Comparison of ENCODE assay signal across 7 cellular contexts in the genomic region with DNA sequence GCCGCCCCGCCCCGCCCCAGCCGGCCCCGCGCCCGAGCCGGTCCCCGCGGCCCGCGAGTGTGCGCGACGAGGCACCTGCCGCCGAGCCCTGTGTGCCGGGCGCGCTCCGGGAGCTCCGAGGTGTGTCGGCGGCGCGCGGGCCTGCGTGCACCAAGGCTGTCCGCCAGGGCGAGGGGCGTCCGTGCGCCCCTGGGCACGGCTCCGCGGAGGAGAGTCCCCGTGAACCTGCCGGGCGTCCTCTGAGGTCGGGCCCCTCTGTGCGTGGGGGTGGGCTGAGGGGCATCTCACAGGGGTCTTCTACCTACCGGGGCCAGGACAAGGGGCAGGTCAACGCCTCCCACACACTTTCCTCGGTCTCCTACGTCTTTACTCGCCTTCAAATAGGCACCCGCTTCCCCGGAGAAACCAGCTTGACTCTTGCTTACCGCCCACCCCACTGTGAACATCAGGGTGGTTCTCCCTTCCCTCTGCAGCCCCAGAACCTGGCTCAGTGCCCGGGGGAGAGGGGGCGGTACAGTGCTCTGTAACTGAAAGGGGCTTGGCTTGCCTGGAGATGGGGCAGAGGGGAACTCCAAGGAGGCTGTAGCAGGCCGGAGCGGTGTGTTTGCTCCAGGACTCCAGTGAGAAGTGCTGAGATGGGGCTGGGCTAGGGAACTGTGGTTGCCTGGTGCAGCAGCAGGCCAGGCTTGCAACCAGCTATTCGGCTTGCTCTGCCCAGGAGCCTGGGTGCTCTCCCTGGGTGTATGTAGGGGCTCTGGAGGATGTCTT. TPM values are rescaled to one million over a fixed set of nuclear protein-coding genes. Genes with fewer than 3 reads are reported as not detected.
DNase-seq lines count a peak whose midpoint lies in the region; ATAC-seq and TF ChIP-seq lines count a peak whose summit lies in the region.

TSS of gene SAMD10 (minus strand) at position 94 of the 768 bp plus-strand sequence. CDS start 175 bp downstream, outside the sequence.

- no peak for TF ChIP-seq CTCF in GM13977 (IDR thresholded peaks at IDR 0.05; ENCODE audit: extremely low read depth, insufficient read depth, missing control alignments)
- no peak; the same call in 1 of the 2 replicates for TF ChIP-seq CTCF in OCI-LY3 (IDR thresholded peaks at IDR 0.05; ENCODE audit: low read depth, low read length)
- TF ChIP-seq CTCF in fibroblast of mammary gland (conservative IDR thresholded peaks at IDR 0.05; ENCODE audit: control insufficient read depth, insufficient read depth, low read depth, low read length), result no peak
- no peak for TF ChIP-seq CTCF in osteocyte (IDR thresholded peaks at IDR 0.05)
- peak; percentile 5 for TF ChIP-seq CTCF in upper lobe of right lung (IDR thresholded peaks at IDR 0.05)

- intact Hi-C loops in upper lobe of right lung (cut with DNase I), result no loop called here

- peak within 1 kb of the TSS; percentile 91 for H3K9ac ChIP-seq in OCI-LY3 (ENCODE audit: low read length)

- H3K27me3 ChIP-seq in OCI-LY3 (ENCODE audit: low read depth, low read length) (no peaks in the 10 kb centered on the region), upper lobe of right lung (no peaks in the 10 kb centered on the region)

- in situ Hi-C loops in GM13977 (cut with MboI; ENCODE audit: low pct_unique_long_range_greater_than_20kb, low sequenced_read_pairs, unreplicated experiment), result no loop called here

- H3K9me3 ChIP-seq in OCI-LY3 (ENCODE audit: insufficient read depth, low read length) (no peaks in the 10 kb centered on the region), upper lobe of right lung (no peaks in the 10 kb centered on the region)

- H3K36me3 ChIP-seq in OCI-LY3 (replicated peaks; ENCODE audit: low read depth, low read length), result peaks cover 21% of the 10 kb centered on the region
- peaks cover 12% of the 10 kb centered on the region for H3K36me3 ChIP-seq in upper lobe of right lung

- peaks cover 10% of the 10 kb centered on the region; the same call in 1 of the 2 replicates for H4K20me1 ChIP-seq in OCI-LY3 (ENCODE audit: insufficient read depth, low read length)

- H3K27ac Mint-ChIP-seq in osteocyte (ENCODE audit: unreplicated experiment), result peak within 1 kb of the TSS; percentile 88

- H3K4me1 ChIP-seq in OCI-LY3 (ENCODE audit: low read length) (peaks cover 29% of the 10 kb centered on the region), upper lobe of right lung (peaks cover 30% of the 10 kb centered on the region)

- peaks cover 63% of the 10 kb centered on the region for H3K4me1 Mint-ChIP-seq in activated T-cell treated with anti-CD3 and anti-CD28 coated beads, Interleukin-2, amount 50 U/mL, for 4 hours (ENCODE audit: low read depth)
- peaks cover 50% of the 10 kb centered on the region for H3K4me1 Mint-ChIP-seq in osteocyte (ENCODE audit: unreplicated experiment)

- DNase-seq in GM13977 (ENCODE audit: low spot score) (peak; percentile 89), fibroblast of mammary gland (ENCODE audit: low read depth) (no peak), osteocyte (ENCODE audit: extremely low spot score, unreplicated experiment) (no peak), upper lobe of right lung (peak; percentile 83)
- DNase-seq in activated T-cell treated with anti-CD3 and anti-CD28 coated beads, Interleukin-2, amount 50 U/mL, for 4 hours, result peak; percentile 75

- peaks cover 56% of the 10 kb centered on the region for H3K79me2 ChIP-seq in OCI-LY3 (ENCODE audit: low read length)

- peak within 1 kb of the TSS; percentile 43; the same call in 1 of the 2 replicates for H2AFZ ChIP-seq in OCI-LY3 (ENCODE audit: low read depth, low read length)

- ATAC-seq in HG03460 (IDR thresholded peaks at IDR 0.05; ENCODE audit: unreplicated experiment), result peak; percentile 38
- peak; percentile 53 to 56 for ATAC-seq in activated T-cell treated with anti-CD3 and anti-CD28 coated beads, Interleukin-2, amount 50 U/mL, for 4 hours
- ATAC-seq in upper lobe of right lung, result peak; percentile 11

- H3K4me3 Mint-ChIP-seq in activated T-cell treated with anti-CD3 and anti-CD28 coated beads, Interleukin-2, amount 50 U/mL, for 4 hours, result peak within 1 kb of the TSS; percentile 90
- H3K4me3 Mint-ChIP-seq in osteocyte (ENCODE audit: unreplicated experiment), result peak within 1 kb of the TSS; percentile 86

- H3K27me3 Mint-ChIP-seq in activated T-cell treated with anti-CD3 and anti-CD28 coated beads, Interleukin-2, amount 50 U/mL, for 4 hours (ENCODE audit: low read depth), result no peaks in the 10 kb centered on the region
- H3K27me3 Mint-ChIP-seq in osteocyte (ENCODE audit: unreplicated experiment), result no peaks in the 10 kb centered on the region

- H3K4me3 ChIP-seq in OCI-LY3 (ENCODE audit: low read length) (peak within 1 kb of the TSS; percentile 91), fibroblast of mammary gland (ENCODE audit: control insufficient read depth, low read depth, low read length) (peak within 1 kb of the TSS; percentile 74), upper lobe of right lung (peak within 1 kb of the TSS; percentile 93)

- peaks cover 26% of the 10 kb centered on the region for H3K36me3 Mint-ChIP-seq in activated T-cell treated with anti-CD3 and anti-CD28 coated beads, Interleukin-2, amount 50 U/mL, for 4 hours (ENCODE audit: insufficient read depth)
- H3K36me3 Mint-ChIP-seq in osteocyte (ENCODE audit: unreplicated experiment), result peaks cover 15% of the 10 kb centered on the region

- peak within 1 kb of the TSS; percentile 99 for H3K4me2 ChIP-seq in OCI-LY3 (ENCODE audit: low read length)

- H3K9me3 Mint-ChIP-seq in activated T-cell treated with anti-CD3 and anti-CD28 coated beads, Interleukin-2, amount 50 U/mL, for 4 hours, result no peaks in the 10 kb centered on the region
- no peaks in the 10 kb centered on the region for H3K9me3 Mint-ChIP-seq in osteocyte (ENCODE audit: unreplicated experiment)

- H3K27ac ChIP-seq in OCI-LY3 (ENCODE audit: low read length) (peak within 1 kb of the TSS; percentile 93), upper lobe of right lung (peak within 1 kb of the TSS; percentile 90)

RNA-seq across cellular contexts. Expression of gene SAMD10, which starts in this region (rescaled TPM):
- 10 to 100 TPM; 14.6 to 17.4 (median 16.8) TPM for total RNA-seq in activated T-cell treated with anti-CD3 and anti-CD28 coated beads, Interleukin-2, amount 50 U/mL, for 4 hours
- total RNA-seq in osteocyte (3.5 and 3.7 TPM in 2 replicates), upper lobe of right lung (4.3 TPM)

Comparison
In these comparisons a context has a peak if more than half of its experiments do, and no peak if none do; other contexts are left out.
1. DNase-seq: peak in GM13977 (single experiment), activated T-cell treated with anti-CD3 and anti-CD28 coated beads, Interleukin-2, amount 50 U/mL, for 4 hours (single experiment) and upper lobe of right lung (single experiment); none in fibroblast of mammary gland (single experiment) and osteocyte (single experiment).
2. Peak in every context shown above with its lines, with median percentiles within 50 percentile points of each other: ATAC-seq and H3K4me3 ChIP-seq.